20 cellular contexts compared by ENCODE assay signal in the genomic region with DNA sequence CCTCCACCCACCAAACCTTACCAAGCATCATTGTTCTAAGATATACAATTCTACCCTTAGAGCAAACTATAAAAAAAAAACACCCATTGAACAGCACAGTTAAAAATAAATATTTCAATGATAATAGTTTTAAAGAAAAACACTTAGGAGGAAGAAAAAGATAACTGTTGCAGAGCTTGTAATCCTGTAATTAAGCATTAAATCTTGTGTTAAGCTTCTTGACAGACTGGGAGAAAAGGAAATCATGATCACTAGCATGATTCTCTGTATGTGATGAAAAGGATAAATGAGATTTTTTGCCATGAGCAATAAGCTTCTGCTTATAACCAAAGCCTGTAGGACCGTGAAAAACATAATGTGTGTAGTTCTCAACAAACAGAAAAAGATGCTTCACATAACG.
"Had no signal": no experiment of that assay in that cellular context is flagged by ENCODE, and none has a peak within 500 bp of the region (broad histone marks: within the 10 kb centered on the region; RNA-seq: fewer than 3 reads in every experiment).

No MANE protein-coding gene starts in this region.

- H3K27me3 ChIP-seq: MG63, SJSA1 had no signal

- ATAC-seq: HepG2 had no signal

- H3K9me3 ChIP-seq: MG63, SJSA1 had no signal

- H3K4me3 ChIP-seq: MG63, SJSA1, SK-N-MC had no signal

- H3K36me3 ChIP-seq: MG63, SJSA1 had no signal

- DNase-seq: IMR-90, Karpas-422, KG1, MG63, NCI-H1092 treated with DMSO at 0.1 percent for 48 hours, NCI-H1436, NCI-H187, NCI-H2029, NCI-H2081 treated with DMSO at 0.1 percent for 48 hours, NCI-H2171 treated with DMSO at 0.1 percent for 48 hours, NCI-H226, NCI-H446, NCI-H510A, NCI-H524 treated with DMSO at 0.1 percent for 48 hours, Right ventricle myocardium superior, RPMI8226, SIG-M5 had no signal

- H3K27ac ChIP-seq: SJSA1, SK-N-MC had no signal
